8 cellular contexts compared by ENCODE assay signal in the genomic region with DNA sequence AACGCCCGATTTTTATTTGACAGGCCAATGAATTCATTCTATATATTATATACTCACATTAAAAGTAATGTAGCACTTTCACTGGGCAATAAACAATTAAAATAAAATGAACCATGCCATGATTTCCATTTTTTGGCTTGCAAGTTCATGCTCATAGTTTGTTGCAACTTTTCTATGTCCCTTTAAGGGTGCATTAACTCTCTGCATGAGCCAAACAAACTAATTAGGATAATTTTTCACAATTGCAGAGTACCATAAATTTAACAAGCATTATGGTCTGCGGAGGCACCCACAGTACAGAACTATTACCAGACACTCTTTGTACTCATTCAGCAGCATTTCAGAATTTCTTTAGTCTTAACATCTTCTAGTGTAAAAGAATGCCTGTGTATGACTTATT. TPM values are rescaled to one million over a fixed set of nuclear protein-coding genes. Genes with fewer than 3 reads are reported as not detected.
DNase-seq lines count a peak whose midpoint lies in the region; ATAC-seq and TF ChIP-seq lines count a peak whose summit lies in the region.
"Had no signal": no experiment of that assay in that cellular context is flagged by ENCODE, and none has a peak within 500 bp of the region (broad histone marks: within the 10 kb centered on the region; RNA-seq: fewer than 3 reads in every experiment).

No MANE protein-coding gene starts in this region.

- no peak for TF ChIP-seq CTCF in H9 (conservative IDR thresholded peaks at IDR 0.05)
- no peak for TF ChIP-seq CTCF in WERI-Rb-1 (IDR thresholded peaks at IDR 0.05; ENCODE audit: low read depth, low read length)
- TF ChIP-seq CTCF in foreskin fibroblast (IDR thresholded peaks at IDR 0.05; ENCODE audit: low read depth, low read length), result no peak

- H3K9me3 ChIP-seq in H9 (ENCODE audit: control insufficient read depth, low read depth, low read length) (no peaks in the 10 kb centered on the region), WERI-Rb-1 (ENCODE audit: severe bottlenecking) (no peaks in the 10 kb centered on the region)

- no peak overlapping the region for H2BK5ac ChIP-seq in H9 (ENCODE audit: insufficient read length, low read length)

- no peak overlapping the region for H3K23ac ChIP-seq in H9 (ENCODE audit: insufficient read length, low read depth, low read length)

- H3K27ac ChIP-seq in H9 (ENCODE audit: insufficient read length, low read depth, low read length) (no peak overlapping the region), WERI-Rb-1 (no peak overlapping the region), skin epidermis (peak overlapping the region in 3 of 21 experiments; percentile 84 to 86 (median 86))

- peaks cover 9% of the 10 kb centered on the region for H3K23me2 ChIP-seq in H9 (ENCODE audit: insufficient read length, low read depth, low read length, poor library complexity, severe bottlenecking)

- H4K8ac ChIP-seq in H9 (replicated peaks; ENCODE audit: insufficient read length, low read depth, low read length), result no peak overlapping the region

- H4K20me1 ChIP-seq in H9 (ENCODE audit: control insufficient read depth, insufficient read depth, insufficient read length), result no peaks in the 10 kb centered on the region

- H2BK120ac ChIP-seq in H9 (ENCODE audit: low read depth, low read length, poor library complexity, severe bottlenecking), result no peak overlapping the region

- DNase-seq in H9 (no peak), WERI-Rb-1 (no peak), foreskin fibroblast (no peak), NOMO-1 treated with dmso at 0.1 percent for 144 hours (lab: John Stamatoyannopoulos, UW; ENCODE audit: unreplicated experiment) (no peak)
- DNase-seq: hippocampal formation had no signal

- ATAC-seq in GM21381 (IDR thresholded peaks at IDR 0.05; ENCODE audit: unreplicated experiment), result no peak
- no peak for ATAC-seq in HG02678 (IDR thresholded peaks at IDR 0.05; ENCODE audit: unreplicated experiment)

- H3K27ac Mint-ChIP-seq in H9, result no peak overlapping the region

- H3K79me1 ChIP-seq in H9 (ENCODE audit: insufficient read depth, low read depth, low read length, poor library complexity, severe bottlenecking), result no peaks in the 10 kb centered on the region

- peaks cover 3% of the 10 kb centered on the region; the same call in 1 of the 2 replicates for H3K27me3 ChIP-seq in H9 (ENCODE audit: insufficient read depth, low read length)
- H3K27me3 ChIP-seq in WERI-Rb-1 (ENCODE audit: insufficient read depth, low read depth, severe bottlenecking), result no peaks in the 10 kb centered on the region

- H3K4me2 ChIP-seq in H9 (ENCODE audit: insufficient read depth, insufficient read length, low read length), result peak overlapping the region; percentile 98

- no peak overlapping the region for H3K14ac ChIP-seq in H9 (ENCODE audit: insufficient read depth, low read length)

- H3K56ac ChIP-seq in H9 (ENCODE audit: insufficient read length, low read depth, low read length), result no peak overlapping the region

- H3K36me3 ChIP-seq in WERI-Rb-1, result no peaks in the 10 kb centered on the region

- H2BK20ac ChIP-seq in H9 (ENCODE audit: low read depth, low read length, poor library complexity, severe bottlenecking), result no peak overlapping the region

- H2BK15ac ChIP-seq in H9 (ENCODE audit: low read depth, low read length), result no peak overlapping the region

- peaks cover 18 to 22% of the 10 kb centered on the region in 2 experiments for H3K4me1 Mint-ChIP-seq in H9

- H3K9ac ChIP-seq in H9 (ENCODE audit: extremely low read depth, insufficient read length, low read length), result no peak overlapping the region

- H3K79me2 ChIP-seq in H9 (ENCODE audit: insufficient read depth, low read length), result no peaks in the 10 kb centered on the region

- H3K9me3 Mint-ChIP-seq in H9, result no peaks in the 10 kb centered on the region; a peak in 1 of 5 replicates

- no CpG with 5 or more reads among the region's 3 CpGs for WGBS in H9 (ENCODE audit: extremely low coverage, insufficient read length, low lambda C conversion rate)

- H3K4ac ChIP-seq in H9 (ENCODE audit: low read depth, low read length), result no peak overlapping the region

- peak overlapping the region; percentile 74 to 94 for H3K4me3 Mint-ChIP-seq in H9

- no peak overlapping the region for H3K18ac ChIP-seq in H9 (ENCODE audit: insufficient read length, low read depth, low read length)

- no peak overlapping the region for H2BK12ac ChIP-seq in H9 (ENCODE audit: insufficient read length, low read depth, low read length)

- H2AFZ ChIP-seq in H9 (ENCODE audit: low read length), result no peak overlapping the region

- H3K27me3 Mint-ChIP-seq in H9 (ENCODE audit: low read depth), result peaks cover 59% of the 10 kb centered on the region

- peak overlapping the region; percentile 73 for H3K4me3 ChIP-seq in WERI-Rb-1 (ENCODE audit: low read depth, low read length)
- H3K4me3 ChIP-seq in foreskin fibroblast (ENCODE audit: low read depth in 1 of 2, low read length in 2 of 2), result peak overlapping the region; percentile 80 to 92
- peak overlapping the region; percentile 51 to 76 (median 62) for H3K4me3 ChIP-seq in skin epidermis

- no peak overlapping the region for H4K91ac ChIP-seq in H9 (ENCODE audit: insufficient read length, low read depth, low read length)

- no peaks in the 10 kb centered on the region for H3K36me3 Mint-ChIP-seq in H9 (ENCODE audit: insufficient read depth in 1 of 3, low read depth in 3 of 3)

- no peak overlapping the region for H3T11ph ChIP-seq in H9 (ENCODE audit: low read length)

- H2AK5ac ChIP-seq in H9 (ENCODE audit: insufficient read length, low read length), result no peak overlapping the region

- peaks cover 2% of the 10 kb centered on the region; the same call in 1 of the 2 replicates for H3K4me1 ChIP-seq in H9 (ENCODE audit: insufficient read depth, low read length)

- no peak overlapping the region for H4K5ac ChIP-seq in H9 (ENCODE audit: insufficient read length, low read depth, low read length)

RNA-seq across cellular contexts. Expression of a gene that starts 1.4 kb away (rescaled TPM):
- total RNA-seq in H9 (2021), result 3.5 and 3.9 TPM in 2 replicates

RNA-seq across cellular contexts. Expression of a gene that starts 53.8 kb away (rescaled TPM):
- total RNA-seq in H9 (2021), result 17.0 and 23.7 TPM in 2 replicates
